8 cellular contexts compared by ENCODE assay signal in the genomic region with DNA sequence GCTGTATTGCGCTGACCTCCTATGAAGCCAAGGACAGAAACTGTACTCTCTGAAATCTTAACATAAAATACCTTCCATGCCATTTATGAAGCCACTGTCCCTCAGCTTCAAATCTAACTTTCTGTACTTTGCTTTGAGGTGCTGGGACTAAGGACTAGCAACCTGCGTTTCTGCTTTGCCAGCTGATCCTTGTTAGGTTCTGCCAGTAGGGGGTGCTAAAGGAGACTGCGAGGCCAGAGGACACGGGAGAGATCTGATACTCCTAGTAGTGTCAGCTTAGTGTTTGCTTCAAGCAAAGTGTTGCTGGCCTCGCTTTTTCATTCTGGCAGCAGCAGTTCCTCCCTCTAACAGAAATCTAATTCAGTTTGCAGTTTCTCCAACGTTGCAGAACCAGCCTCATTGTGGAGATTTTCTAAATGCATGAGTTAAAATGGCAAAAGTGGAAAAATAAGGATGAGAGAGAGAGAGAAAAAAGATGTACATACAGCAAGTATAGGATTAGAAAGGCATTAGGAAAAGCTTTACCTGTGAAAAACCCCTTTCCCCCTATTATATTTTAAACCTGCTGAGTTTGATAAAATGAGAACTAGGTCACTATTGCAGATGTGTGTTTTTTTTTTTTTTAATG.
A peak's percentile ranks its signal among the peaks of the same experiment; 100 is the strongest.
DNase-seq lines count a peak whose midpoint lies in the region; ATAC-seq and TF ChIP-seq lines count a peak whose summit lies in the region.

No MANE protein-coding gene starts in this region.

- H3K36me3 Mint-ChIP-seq in activated CD4-positive, alpha-beta T cell treated with anti-CD3 and anti-CD28 coated beads for 36 hours (ENCODE audit: low read depth): no peaks in the 10 kb centered on the region

- intact Hi-C loops in activated CD4-positive, alpha-beta T cell treated with anti-CD3 and anti-CD28 coated beads for 36 hours (cut with DNase I, micrococcal nuclease): loop anchor here in 1 of 2 experiments (1.0 to 10.0 kb wide), 2 partner anchors 64 to 245 kb away; no protein-coding TSS in a partner anchor
- intact Hi-C loops in head of caudate nucleus (cut with DNase I): loop anchor here (10.0 kb wide), 1 partner anchor 244 kb away; no protein-coding TSS in a partner anchor

- peaks cover 4% of the 10 kb centered on the region for H3K27me3 Mint-ChIP-seq in activated CD4-positive, alpha-beta T cell treated with anti-CD3 and anti-CD28 coated beads for 36 hours

- POLR2A ChIA-PET in activated CD4-positive, alpha-beta T cell treated with anti-CD3 and anti-CD28 coated beads for 36 hours (lab: Charles Lee): no interaction called here

- H3K4me3 Mint-ChIP-seq in activated CD4-positive, alpha-beta T cell treated with anti-CD3 and anti-CD28 coated beads for 36 hours: no peak overlapping the region

- no peaks in the 10 kb centered on the region for H3K4me1 Mint-ChIP-seq in activated CD4-positive, alpha-beta T cell treated with anti-CD3 and anti-CD28 coated beads for 36 hours

- H3K9me3 Mint-ChIP-seq in activated CD4-positive, alpha-beta T cell treated with anti-CD3 and anti-CD28 coated beads for 36 hours (ENCODE audit: low read depth): peaks cover 2% of the 10 kb centered on the region

- peak; percentile 44 for DNase-seq in activated CD4-positive, alpha-beta T cell treated with anti-CD3 and anti-CD28 coated beads for 36 hours
- DNase-seq in activated CD4-positive, alpha-beta T cell treated with anti-CD3 and anti-CD28 coated beads, Interleukin-2, amount 50 U/mL, for 1 hour: no peak
- DNase-seq in RPMI8226 (peak; percentile 40), head of caudate nucleus (peak; percentile 8 to 85 (median 62)), superior temporal gyrus (ENCODE audit: extremely low spot score) (peak; percentile 79), AG08396 (ENCODE audit: low spot score) (no peak), omental fat pad (ENCODE audit: low spot score) (no peak)

- CTCF ChIA-PET in activated CD4-positive, alpha-beta T cell treated with anti-CD3 and anti-CD28 coated beads for 36 hours (lab: Charles Lee): interaction anchor here (0.5 to 1.6 kb wide), 4 partner anchors 106 to 1197 kb away, joined by 3 to 4 read pairs (median 3); no protein-coding TSS in a partner anchor

- no peak for ATAC-seq in activated CD4-positive, alpha-beta T cell treated with anti-CD3 and anti-CD28 coated beads for 36 hours
- ATAC-seq in HG03354 (IDR thresholded peaks at IDR 0.05; ENCODE audit: poor library complexity, severe bottlenecking, unreplicated experiment): peak; percentile 60
- ATAC-seq in omental fat pad (ENCODE audit: low FRiP score): no peak

- H3K27ac Mint-ChIP-seq in activated CD4-positive, alpha-beta T cell treated with anti-CD3 and anti-CD28 coated beads for 36 hours: no peak overlapping the region

- TF ChIP-seq CTCF in omental fat pad (IDR thresholded peaks at IDR 0.05): no peak

Comparison
In these comparisons a context has a peak if more than half of its experiments do, and no peak if none do; other contexts are left out.
1. DNase-seq: peak in activated CD4-positive, alpha-beta T cell treated with anti-CD3 and anti-CD28 coated beads for 36 hours (single experiment), RPMI8226 (single experiment), head of caudate nucleus (42 of 42) and superior temporal gyrus (single experiment); none in activated CD4-positive, alpha-beta T cell treated with anti-CD3 and anti-CD28 coated beads, Interleukin-2, amount 50 U/mL, for 1 hour (single experiment), AG08396 (single experiment) and omental fat pad (single experiment).